21 cellular contexts compared by ENCODE assay signal in the genomic region with DNA sequence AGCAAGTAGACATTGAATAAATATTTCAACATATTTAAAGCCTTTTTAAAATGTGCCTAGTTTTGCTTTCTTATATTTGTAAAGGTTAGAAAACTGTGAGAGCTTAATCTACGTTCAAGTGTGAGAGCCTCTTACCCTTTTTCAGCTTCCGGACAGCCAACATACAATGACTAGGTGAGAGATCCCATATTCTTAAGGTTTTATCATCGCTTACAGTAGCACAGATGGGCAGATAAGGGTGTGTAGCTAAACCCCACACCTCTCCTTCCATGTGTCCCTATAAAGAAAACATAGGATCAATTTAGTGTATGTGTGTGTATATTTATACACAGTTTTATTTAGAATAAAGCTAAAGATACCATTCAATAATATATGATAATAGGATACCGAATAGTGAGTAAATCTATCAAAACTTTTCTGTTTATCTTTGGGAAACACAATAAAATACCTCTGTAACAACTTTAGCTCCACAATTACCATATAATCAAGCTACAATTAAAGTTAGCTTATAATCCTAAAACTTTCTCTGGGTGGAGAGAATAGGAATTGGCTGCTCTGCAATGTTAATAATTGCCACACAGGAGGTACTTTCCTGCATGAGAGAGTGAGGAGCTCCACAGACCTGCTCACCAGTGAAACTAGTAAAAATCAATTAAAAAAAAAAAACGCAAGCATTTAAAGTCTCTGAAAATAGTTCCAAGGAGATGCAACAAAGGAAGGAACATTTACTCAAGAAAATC.
"Had no signal": no experiment of that assay in that cellular context is flagged by ENCODE, and none has a peak within 500 bp of the region (broad histone marks: within the 10 kb centered on the region; RNA-seq: fewer than 3 reads in every experiment).

No MANE protein-coding gene starts in this region.

- ATAC-seq: activated T-helper 17 cell treated with anti-CD3 and anti-CD28 coated beads, Interleukin-2, amount 50 U/mL, for 72 hours; left ventricle myocardium superior; mucosa of descending colon; upper lobe of right lung had no signal

- H3K4me1 ChIP-seq: upper lobe of right lung had no signal

- H3K36me3 ChIP-seq: thoracic aorta, upper lobe of right lung had no signal

- H3K27ac ChIP-seq: epithelial cell of prostate, skin epidermis, thoracic aorta, upper lobe of right lung had no signal

- H3K4me1 Mint-ChIP-seq: activated naive CD8-positive, alpha-beta T cell treated with anti-CD3 and anti-CD28 coated beads for 36 hours; activated T-helper 17 cell treated with anti-CD3 and anti-CD28 coated beads, Interleukin-2, amount 50 U/mL, for 72 hours; naive B cell; neural crest cell had no signal

- H3K27me3 Mint-ChIP-seq: activated CD8-positive, alpha-beta T cell treated with anti-CD3 and anti-CD28 coated beads for 36 hours; activated naive CD8-positive, alpha-beta T cell treated with anti-CD3 and anti-CD28 coated beads for 36 hours; activated T-helper 17 cell treated with anti-CD3 and anti-CD28 coated beads, Interleukin-2, amount 50 U/mL, for 72 hours; naive B cell had no signal

- H3K27ac Mint-ChIP-seq: activated CD8-positive, alpha-beta T cell treated with anti-CD3 and anti-CD28 coated beads for 36 hours; activated T-helper 17 cell treated with anti-CD3 and anti-CD28 coated beads, Interleukin-2, amount 50 U/mL, for 72 hours had no signal

- H3K9me3 Mint-ChIP-seq: activated CD8-positive, alpha-beta T cell treated with anti-CD3 and anti-CD28 coated beads for 36 hours; activated naive CD8-positive, alpha-beta T cell treated with anti-CD3 and anti-CD28 coated beads for 36 hours; activated T-helper 17 cell treated with anti-CD3 and anti-CD28 coated beads, Interleukin-2, amount 50 U/mL, for 72 hours; naive B cell had no signal

- H3K4me3 ChIP-seq: mucosa of descending colon, skin epidermis, thoracic aorta, upper lobe of right lung had no signal

- H3K4me3 Mint-ChIP-seq: activated CD8-positive, alpha-beta T cell treated with anti-CD3 and anti-CD28 coated beads for 36 hours; activated naive CD8-positive, alpha-beta T cell treated with anti-CD3 and anti-CD28 coated beads for 36 hours; activated T-helper 17 cell treated with anti-CD3 and anti-CD28 coated beads, Interleukin-2, amount 50 U/mL, for 72 hours; naive B cell; neural crest cell had no signal

- DNase-seq: activated CD4-positive, alpha-beta T cell treated with anti-CD3 and anti-CD28 coated beads for 4 hours; activated naive CD4-positive, alpha-beta T cell; activated T-cell treated with anti-CD3 and anti-CD28 coated beads, Interleukin-2, amount 50 U/mL, for 1 hour; amniotic stem cell; foreskin fibroblast; glutamatergic neuron; hypothalamus; kidney; left ventricle myocardium superior; mucosa of descending colon; naive B cell; right cardiac atrium; stimulated activated CD4-positive, alpha-beta T cell treated with anti-CD3 and anti-CD28 coated beads, Interleukin-2, amount 100 ng/mL, for 48 hours; upper lobe of right lung had no signal

- H3K27me3 ChIP-seq: upper lobe of right lung had no signal

- H3K9me3 ChIP-seq: mucosa of descending colon, thoracic aorta, upper lobe of right lung had no signal
